ENCODE assay signal across 30 cellular contexts in genomic region chr12:262113-262512, GRCh38. TPM values are rescaled to one million over a fixed set of nuclear protein-coding genes. Genes with fewer than 3 reads are reported as not detected.
"Had no signal": no experiment of that assay in that cellular context is flagged by ENCODE, and none has a peak within 500 bp of the region (broad histone marks: within the 10 kb centered on the region; RNA-seq: fewer than 3 reads in every experiment).

No MANE protein-coding gene starts in this region.

- H3K4me1 ChIP-seq: foreskin keratinocyte, gastroesophageal sphincter, sigmoid colon, stomach, tibial artery, upper lobe of left lung had no signal

- H3K9me3 Mint-ChIP-seq: endodermal cell; memory B cell; naive B cell; stimulated activated effector memory CD8-positive, alpha-beta T cell treated with anti-CD3 and anti-CD28 coated beads, Interleukin-12 subunit alpha, Interleukin-12 subunit beta, amount 100 ng/mL, for 72 hours had no signal

- H3K27me3 ChIP-seq: hepatocyte, right atrium auricular region, upper lobe of left lung had no signal

- DNase-seq: caudate nucleus; cerebellar nuclear complex; cortex of kidney; effector CD8-positive, alpha-beta T cell; endodermal cell; foreskin keratinocyte; heart left ventricle; naive B cell; sigmoid colon; stimulated activated CD4-positive, alpha-beta T cell treated with anti-CD3 and anti-CD28 coated beads, Interleukin-2, amount 100 ng/mL, for 24 hours; stimulated activated CD4-positive, alpha-beta T cell treated with anti-CD3 and anti-CD28 coated beads, Interleukin-4, amount 100 ng/mL, for 24 hours; stimulated activated naive CD4-positive, alpha-beta T cell treated with Interleukin-2 at 50 U/mL for 16 hours; stomach; tibial artery had no signal

- H3K9me3 ChIP-seq: esophagus muscularis mucosa, gastroesophageal sphincter, heart left ventricle, neutrophil, right atrium auricular region, sigmoid colon, stomach, tibial artery, upper lobe of left lung had no signal

- ATAC-seq: gastroesophageal sphincter; left lobe of liver; stimulated activated effector memory CD8-positive, alpha-beta T cell treated with anti-CD3 and anti-CD28 coated beads, Interleukin-12 subunit alpha, Interleukin-12 subunit beta, amount 100 ng/mL, for 72 hours had no signal

- H3K36me3 Mint-ChIP-seq: stimulated activated effector memory CD8-positive, alpha-beta T cell treated with anti-CD3 and anti-CD28 coated beads, Interleukin-12 subunit alpha, Interleukin-12 subunit beta, amount 100 ng/mL, for 72 hours had no signal

- H3K4me3 Mint-ChIP-seq: endodermal cell; memory B cell; naive B cell; stimulated activated effector memory CD8-positive, alpha-beta T cell treated with anti-CD3 and anti-CD28 coated beads, Interleukin-12 subunit alpha, Interleukin-12 subunit beta, amount 100 ng/mL, for 72 hours had no signal

- H3K4me1 Mint-ChIP-seq: memory B cell; naive B cell; stimulated activated effector memory CD8-positive, alpha-beta T cell treated with anti-CD3 and anti-CD28 coated beads, Interleukin-12 subunit alpha, Interleukin-12 subunit beta, amount 100 ng/mL, for 72 hours had no signal

- H3K4me3 ChIP-seq: esophagus muscularis mucosa, gastroesophageal sphincter, heart left ventricle, hepatocyte, lung, right atrium auricular region, sigmoid colon, stomach, tibial artery, upper lobe of left lung had no signal

- H3K36me3 ChIP-seq: esophagus muscularis mucosa, gastroesophageal sphincter, heart left ventricle, neutrophil, right atrium auricular region, sigmoid colon, stomach, tibial artery, upper lobe of left lung had no signal

- H3K27ac ChIP-seq: epithelial cell of prostate, esophagus muscularis mucosa, foreskin keratinocyte, gastroesophageal sphincter, heart left ventricle, hepatocyte, neutrophil, parathyroid adenoma, right atrium auricular region, sigmoid colon, stomach, tibial artery, upper lobe of left lung had no signal

- H3K27ac Mint-ChIP-seq: endodermal cell; memory B cell; progenitor cell of endocrine pancreas; stimulated activated effector memory CD8-positive, alpha-beta T cell treated with anti-CD3 and anti-CD28 coated beads, Interleukin-12 subunit alpha, Interleukin-12 subunit beta, amount 100 ng/mL, for 72 hours had no signal

RNA-seq across cellular contexts. Expression of gene SLC6A13, which starts 0.5 kb away (rescaled TPM):
- total RNA-seq: esophagus muscularis mucosa, fibroblast of lung, foreskin keratinocyte, gastroesophageal sphincter, mononuclear cell, stomach had no signal
- polyA plus RNA-seq: fibroblast of lung, foreskin keratinocyte, stomach had no signal

RNA-seq across cellular contexts. Expression of gene SLC6A12, which starts 48.2 kb away (rescaled TPM):
- total RNA-seq: fibroblast of lung, foreskin keratinocyte, skeletal muscle tissue had no signal
- polyA plus RNA-seq: fibroblast of lung, foreskin keratinocyte had no signal
